2 cellular contexts compared by ENCODE assay signal in genomic region chr4:26490980-26491284, GRCh38.
TF ChIP-seq lines count a peak whose summit lies in the region.

No MANE protein-coding gene starts in this region.

TF ChIP-seq in IMR-90, 13 proteins besides CTCF, POLR2A, EP300 and RAD21:
- no peak for TF ChIP-seq MAZ (IDR thresholded peaks at IDR 0.05; ENCODE audit: borderline replicate concordance, low read depth, low read length)
- no peak for TF ChIP-seq FOS (IDR thresholded peaks at IDR 0.05; ENCODE audit: low read depth, low read length)
- peak; percentile 67 for TF ChIP-seq MAFK (IDR thresholded peaks at IDR 0.05; ENCODE audit: low read depth, low read length)

TF ChIP-seq in H1, 55 proteins besides CTCF, POLR2A, EP300 and RAD21:
- TF ChIP-seq GTF2F1 (IDR thresholded peaks at IDR 0.05; ENCODE audit: borderline replicate concordance, low read depth, low read length) (no peak), CTBP2 (IDR thresholded peaks at IDR 0.05; ENCODE audit: borderline replicate concordance, insufficient read depth, insufficient read length, low read length) (no peak), CHD7 (IDR thresholded peaks at IDR 0.05; ENCODE audit: insufficient replicate concordance, low read length) (no peak), TAF7 (optimal IDR thresholded peaks at IDR 0.05; ENCODE audit: borderline replicate concordance, low read depth, low read length) (no peak), TAF1 (IDR thresholded peaks at IDR 0.05; ENCODE audit: low read depth, low read length) (no peak), BACH1 (IDR thresholded peaks at IDR 0.05; ENCODE audit: low read length) (no peak), ASH2L (IDR thresholded peaks at IDR 0.05; ENCODE audit: low read length) (no peak), BCL11A (IDR thresholded peaks at IDR 0.05; ENCODE audit: low read depth in 2 of 2, low read length in 2 of 2) (no peak), MAFK (IDR thresholded peaks at IDR 0.05; ENCODE audit: low read depth, low read length) (no peak)
